ENCODE assay signal across 8 cellular contexts in genomic region chr11:102110761-102111010, GRCh38. TPM values are rescaled to one million over a fixed set of nuclear protein-coding genes. Genes with fewer than 3 reads are reported as not detected.
DNase-seq lines count a peak whose midpoint lies in the region; ATAC-seq and TF ChIP-seq lines count a peak whose summit lies in the region.

No MANE protein-coding gene starts in this region.

- peak overlapping the region; percentile 55 to 89 for H4K8ac ChIP-seq in IMR-90 (ENCODE audit: low read depth in 2 of 2, low read length in 2 of 2)

- TF ChIP-seq CTCF in IMR-90 (conservative IDR thresholded peaks at IDR 0.05; ENCODE audit: low read depth, low read length) (no peak), parathyroid adenoma (IDR thresholded peaks at IDR 0.05) (no peak)

- H3K27ac ChIP-seq in IMR-90 (ENCODE audit: insufficient read depth, low read length), result peak overlapping the region; percentile 100
- peak overlapping the region; percentile 83 for H3K27ac ChIP-seq in parathyroid adenoma

- peaks cover 0 to 21% of the 10 kb centered on the region in 2 experiments; a peak in 2 of 4 replicates for H3K79me1 ChIP-seq in IMR-90 (ENCODE audit: low read depth in 1 of 2, low read length in 2 of 2)

- 0 out of 2 replicates have a peak overlapping the region, but pooled peaks have one; percentile 91 for H3K23ac ChIP-seq in IMR-90 (ENCODE audit: low read depth, low read length)

- TF ChIP-seq POLR2A in IMR-90 (IDR thresholded peaks at IDR 0.05; ENCODE audit: low read depth, low read length), result no peak; the same call in 1 of the 2 replicates

- intact Hi-C loops in activated naive CD4-positive, alpha-beta T cell treated with anti-CD3 and anti-CD28 coated beads for 36 hours (cut with micrococcal nuclease), result loop anchor here (5.0 kb wide), 2 partner anchors 142 to 472 kb away; no protein-coding TSS in a partner anchor
- intact Hi-C loops in IMR-90 (cut with micrococcal nuclease), result loop anchor here (2.0 to 5.0 kb wide), 5 partner anchors 62 to 248 kb away; partner anchors contain the start of gene BIRC2

- H3K4me2 ChIP-seq in IMR-90 (ENCODE audit: low read depth, low read length), result no peak overlapping the region
- peak overlapping the region; percentile 37 for H3K4me2 ChIP-seq in parathyroid adenoma (ENCODE audit: low read length)

- peaks cover 7% of the 10 kb centered on the region; the same call in 1 of the 2 replicates for H4K20me1 ChIP-seq in IMR-90 (ENCODE audit: insufficient read depth, low read length)

- peak overlapping the region; percentile 95 for H3K4ac ChIP-seq in IMR-90 (ENCODE audit: low read depth, low read length)

- no peak overlapping the region for H3K27ac Mint-ChIP-seq in activated naive CD4-positive, alpha-beta T cell treated with anti-CD3 and anti-CD28 coated beads for 36 hours
- H3K27ac Mint-ChIP-seq in activated naive CD4-positive, alpha-beta T cell treated with anti-CD3 and anti-CD28 coated beads, Interleukin-2, amount 10 ng/mL, durations not matched to agents 7 days and 5 days, result no peak overlapping the region

- H3K27me3 Mint-ChIP-seq in activated naive CD4-positive, alpha-beta T cell treated with anti-CD3 and anti-CD28 coated beads for 36 hours (ENCODE audit: low read depth), result peaks cover 41% of the 10 kb centered on the region
- peaks cover 71% of the 10 kb centered on the region for H3K27me3 Mint-ChIP-seq in activated naive CD4-positive, alpha-beta T cell treated with anti-CD3 and anti-CD28 coated beads, Interleukin-2, amount 10 ng/mL, durations not matched to agents 7 days and 5 days

- H3K18ac ChIP-seq in IMR-90 (ENCODE audit: low read depth, low read length), result peak overlapping the region; percentile 96

- peak overlapping the region; percentile 53 for H3K4me3 Mint-ChIP-seq in activated naive CD4-positive, alpha-beta T cell treated with anti-CD3 and anti-CD28 coated beads for 36 hours
- H3K4me3 Mint-ChIP-seq in activated naive CD4-positive, alpha-beta T cell treated with anti-CD3 and anti-CD28 coated beads, Interleukin-2, amount 10 ng/mL, durations not matched to agents 7 days and 5 days, result no peak overlapping the region

- peak overlapping the region; percentile 91 for H3K14ac ChIP-seq in IMR-90 (replicated peaks; ENCODE audit: low read depth, low read length)

- DNase-seq in activated naive CD4-positive, alpha-beta T cell treated with anti-CD3 and anti-CD28 coated beads for 36 hours, result no peak
- DNase-seq in activated naive CD4-positive, alpha-beta T cell treated with anti-CD3 and anti-CD28 coated beads, Interleukin-2, amount 10 ng/mL, durations not matched to agents 7 days and 5 days, result no peak
- no peak for DNase-seq in IMR-90
- DNase-seq in DMS 273 treated with DMSO at 0.1 percent for 48 hours (lab: John Stamatoyannopoulos, UW), result no peak
- no peak for DNase-seq in NCI-H345 treated with DMSO at 0.1 percent for 48 hours (lab: John Stamatoyannopoulos, UW; ENCODE audit: unreplicated experiment)
- DNase-seq in putamen (ENCODE audit: low spot score), result no peak

- CTCF ChIA-PET in activated naive CD4-positive, alpha-beta T cell treated with anti-CD3 and anti-CD28 coated beads for 36 hours (lab: Charles Lee), result no interaction called here
- CTCF ChIA-PET in activated naive CD4-positive, alpha-beta T cell treated with anti-CD3 and anti-CD28 coated beads, Interleukin-2, amount 10 ng/mL, durations not matched to agents 7 days and 5 days (lab: Charles Lee), result no interaction called here
- CTCF ChIA-PET in IMR-90 (lab: Yijun Ruan, JAX), result no interaction called here

- no peak overlapping the region for H2BK20ac ChIP-seq in IMR-90 (ENCODE audit: low read depth, low read length)

- peaks cover 2% of the 10 kb centered on the region for H3K36me3 Mint-ChIP-seq in activated naive CD4-positive, alpha-beta T cell treated with anti-CD3 and anti-CD28 coated beads for 36 hours (ENCODE audit: low read depth)
- H3K36me3 Mint-ChIP-seq in activated naive CD4-positive, alpha-beta T cell treated with anti-CD3 and anti-CD28 coated beads, Interleukin-2, amount 10 ng/mL, durations not matched to agents 7 days and 5 days, result peaks cover 4% of the 10 kb centered on the region

- 0% methylated on average over 9 of the region's 31 CpGs; no CpG with 5 or more reads in 1 of the 2 experiments for WGBS in IMR-90 (ENCODE audit: extremely low coverage in 2 of 2, insufficient read length in 1 of 2), 2 experiments

- peak overlapping the region; percentile 96 for H3K9ac ChIP-seq in IMR-90 (ENCODE audit: low read depth, low read length)
- no peak overlapping the region for H3K9ac ChIP-seq in parathyroid adenoma

- BruUV-seq in IMR-90 (replicated peaks; lab: Mats Ljungman, UMichigan), result no TSS peak

- in situ Hi-C loops in IMR-90 (cut with MboI; ENCODE audit: low sequenced_read_pairs), result no loop called here

- TF ChIP-seq RAD21 in IMR-90 (IDR thresholded peaks at IDR 0.05; ENCODE audit: low read length), result no peak

- H3K27me3 ChIP-seq in IMR-90 (ENCODE audit: control insufficient read depth, insufficient read depth, low read length), result no peaks in the 10 kb centered on the region
- no peaks in the 10 kb centered on the region for H3K27me3 ChIP-seq in parathyroid adenoma (ENCODE audit: control insufficient read depth, insufficient read depth, low read length)

- H3K4me1 ChIP-seq in IMR-90 (ENCODE audit: control insufficient read depth, insufficient read depth, low read length), result peaks cover 9% of the 10 kb centered on the region
- H3K4me1 ChIP-seq in parathyroid adenoma, result no peaks in the 10 kb centered on the region

- POLR2A ChIA-PET in IMR-90 (lab: Charles Lee; ENCODE audit: unreplicated experiment), result interaction anchor here (0.6 to 0.8 kb wide), 2 partner anchors 13 to 116 kb away, joined by 3 to 4 read pairs; no protein-coding TSS in a partner anchor

- H2AK5ac ChIP-seq in IMR-90 (ENCODE audit: low read depth, low read length), result no peak overlapping the region; the same call in 1 of the 2 replicates

- no peaks in the 10 kb centered on the region for H3K9me3 Mint-ChIP-seq in activated naive CD4-positive, alpha-beta T cell treated with anti-CD3 and anti-CD28 coated beads for 36 hours
- H3K9me3 Mint-ChIP-seq in activated naive CD4-positive, alpha-beta T cell treated with anti-CD3 and anti-CD28 coated beads, Interleukin-2, amount 10 ng/mL, durations not matched to agents 7 days and 5 days, result no peaks in the 10 kb centered on the region

- H4K91ac ChIP-seq in IMR-90 (ENCODE audit: insufficient read depth, low read depth, low read length), result peak overlapping the region; percentile 80; the same call in 1 of the 2 replicates

- peak overlapping the region; percentile 89 for H3K4me3 ChIP-seq in IMR-90 (ENCODE audit: insufficient read depth, low read depth, low read length)
- H3K4me3 ChIP-seq in parathyroid adenoma (ENCODE audit: low read depth, low read length), result peak overlapping the region; percentile 66

- H3K36me3 ChIP-seq in IMR-90 (ENCODE audit: control insufficient read depth, insufficient read depth, low read length) (peaks cover 5% of the 10 kb centered on the region), parathyroid adenoma (ENCODE audit: control insufficient read depth, insufficient read depth, low read length) (no peaks in the 10 kb centered on the region)

- H3K56ac ChIP-seq in IMR-90 (ENCODE audit: extremely low read depth, insufficient read depth, low read length), result peak overlapping the region; percentile 96

- no peaks in the 10 kb centered on the region; the same call in 1 of the 2 replicates for H3K9me1 ChIP-seq in IMR-90 (ENCODE audit: insufficient read depth, low read length)

- peak overlapping the region; percentile 63; the same call in 1 of the 2 replicates for H2BK120ac ChIP-seq in IMR-90 (ENCODE audit: low read depth, low read length)

- H2BK15ac ChIP-seq in IMR-90 (ENCODE audit: low read depth, low read length), result no peak overlapping the region

- H2AK9ac ChIP-seq in IMR-90 (replicated peaks; ENCODE audit: low read depth, low read length, poor library complexity), result peak overlapping the region; percentile 95

- ATAC-seq in IMR-90 (ENCODE audit: low read depth) (peak; percentile 0; the same call in 1 of the 2 replicates), esophagus mucosa (peak; percentile 5)

- H2BK5ac ChIP-seq in IMR-90 (ENCODE audit: low read depth, low read length, poor library complexity, severe bottlenecking), result peak overlapping the region; percentile 97

- dilution Hi-C loops in IMR-90 (cut with HindIII; ENCODE audit: low sequenced_read_pairs, unreplicated experiment), result no loop called here

- H2AFZ ChIP-seq in IMR-90 (replicated peaks; ENCODE audit: low read length, poor library complexity) (peak overlapping the region; percentile 86), parathyroid adenoma (peak overlapping the region; percentile 81)

- H3K79me2 ChIP-seq in parathyroid adenoma, result no peaks in the 10 kb centered on the region

- H3K4me1 Mint-ChIP-seq in activated naive CD4-positive, alpha-beta T cell treated with anti-CD3 and anti-CD28 coated beads for 36 hours (ENCODE audit: low read depth), result peaks cover 9% of the 10 kb centered on the region
- peaks cover 17% of the 10 kb centered on the region for H3K4me1 Mint-ChIP-seq in activated naive CD4-positive, alpha-beta T cell treated with anti-CD3 and anti-CD28 coated beads, Interleukin-2, amount 10 ng/mL, durations not matched to agents 7 days and 5 days

- H3K9me3 ChIP-seq in IMR-90 (ENCODE audit: control insufficient read depth, insufficient read depth, low read length) (no peaks in the 10 kb centered on the region), parathyroid adenoma (ENCODE audit: control insufficient read depth, low read length) (no peaks in the 10 kb centered on the region)

- H4K5ac ChIP-seq in IMR-90 (ENCODE audit: low read depth, low read length), result peak overlapping the region; percentile 96

TF ChIP-seq in IMR-90, 13 proteins besides CTCF, POLR2A, EP300 and RAD21 (continues in another document):
- no peak for TF ChIP-seq ELK1 (IDR thresholded peaks at IDR 0.05; ENCODE audit: borderline replicate concordance, low read depth, low read length)
- no peak for TF ChIP-seq MAZ (IDR thresholded peaks at IDR 0.05; ENCODE audit: borderline replicate concordance, low read depth, low read length)
- no peak for TF ChIP-seq CHD1 (IDR thresholded peaks at IDR 0.05; ENCODE audit: low read depth, low read length)
- no peak for TF ChIP-seq RFX5 (IDR thresholded peaks at IDR 0.05; ENCODE audit: low read depth, low read length)

RNA-seq across cellular contexts. Expression of gene YAP1, which starts 0.4 kb away (rescaled TPM):
- total RNA-seq in activated naive CD4-positive, alpha-beta T cell treated with anti-CD3 and anti-CD28 coated beads for 36 hours, result 1 to 10 TPM; 1.1 to 1.5 TPM
- total RNA-seq in IMR-90 (2012; rRNA removed), result 207 and 251 TPM in 2 replicates
- 116 and 121 TPM in 2 replicates for polyA plus RNA-seq in IMR-90 (2012; rRNA removed)
- polyA plus RNA-seq in IMR-90 (2012; cell fraction: cytosol; rRNA removed), result 43.6 and 73.6 TPM in 2 replicates
- polyA plus RNA-seq in IMR-90 (2012; cell fraction: nucleus; rRNA removed; ENCODE audit: low replicate concordance), result 55.7 and 77.4 TPM in 2 replicates
- total RNA-seq in esophagus mucosa, result 95.2 TPM

Comparison
In these comparisons a context has a peak if more than half of its experiments do, and no peak if none do; other contexts are left out.
1. RNA of gene YAP1, which starts 0.4 kb away (total RNA-seq): 207 to 251 TPM in IMR-90 and 95.2 TPM in esophagus mucosa (single experiment); 1.1 to 1.5 TPM in activated naive CD4-positive, alpha-beta T cell treated with anti-CD3 and anti-CD28 coated beads for 36 hours; every median in the first group is over 10 times any median in the second.